ENCODE assay signal across 17 cellular contexts in genomic region chr16:82454152-82454551, GRCh38.
DNase-seq lines count a peak whose midpoint lies in the region; ATAC-seq lines count a peak whose summit lies in the region.
"Had no signal": no experiment of that assay in that cellular context is flagged by ENCODE, and none has a peak within 500 bp of the region (broad histone marks: within the 10 kb centered on the region; RNA-seq: fewer than 3 reads in every experiment).

No MANE protein-coding gene starts in this region.

- no peaks in the 10 kb centered on the region for H3K9me3 ChIP-seq in CD8-positive, alpha-beta memory T cell (ENCODE audit: low read length)
- H3K9me3 ChIP-seq: BLaER1, HAP-1 had no signal

- POLR2A ChIA-PET in CD8-positive, alpha-beta memory T cell (lab: Charles Lee), result no interaction called here

- no peaks in the 10 kb centered on the region for H3K36me3 ChIP-seq in CD8-positive, alpha-beta memory T cell (ENCODE audit: insufficient read depth, low read length)
- H3K36me3 ChIP-seq: BLaER1, HAP-1 had no signal

- H3K4me1 Mint-ChIP-seq in CD8-positive, alpha-beta memory T cell, result peaks cover 11 to 39% (median 31%) of the 10 kb centered on the region in 3 donors
- H3K4me1 Mint-ChIP-seq in effector memory CD8-positive, alpha-beta T cell (ENCODE audit: low read depth in 2 of 2), result peaks cover 18 to 37% of the 10 kb centered on the region in 2 donors
- peaks cover 14 to 34% of the 10 kb centered on the region in 2 donors for H3K4me1 Mint-ChIP-seq in natural killer cell treated with Interleukin-12 subunit alpha and Interleukin-12 subunit beta and Interleukin-15 and Interleukin-18, amount 100 ng/mL, for 72 hours (ENCODE audit: low read depth in 2 of 2)
- H3K4me1 Mint-ChIP-seq: CD14-positive monocyte had no signal

- ATAC-seq in effector memory CD8-positive, alpha-beta T cell (replicated peaks), result peak; percentile 51
- peak in 1 of 2 donors; percentile 79 for ATAC-seq in natural killer cell treated with Interleukin-12 subunit alpha and Interleukin-12 subunit beta and Interleukin-15 and Interleukin-18, amount 100 ng/mL, for 72 hours
- ATAC-seq in GM19395 (IDR thresholded peaks at IDR 0.05; ENCODE audit: unreplicated experiment) (no peak), GM19463 (IDR thresholded peaks at IDR 0.05; ENCODE audit: unreplicated experiment) (no peak)
- ATAC-seq: GM12878 had no signal

- H3K4me3 Mint-ChIP-seq in CD8-positive, alpha-beta memory T cell, result peak overlapping the region in 6 of 7 donors; percentile 1 to 80 (median 26)
- H3K4me3 Mint-ChIP-seq in effector memory CD8-positive, alpha-beta T cell, result peak overlapping the region; percentile 64 to 70
- H3K4me3 Mint-ChIP-seq in natural killer cell treated with Interleukin-12 subunit alpha and Interleukin-12 subunit beta and Interleukin-15 and Interleukin-18, amount 100 ng/mL, for 72 hours, result peak overlapping the region; percentile 42
- H3K4me3 Mint-ChIP-seq: CD4-positive, alpha-beta memory T cell had no signal

- H3K9me3 Mint-ChIP-seq in CD8-positive, alpha-beta memory T cell, result peaks cover 0 to 1% (median 0%) of the 10 kb centered on the region in 5 donors
- peaks cover 0 to 2% of the 10 kb centered on the region in 2 donors for H3K9me3 Mint-ChIP-seq in effector memory CD8-positive, alpha-beta T cell
- H3K9me3 Mint-ChIP-seq in natural killer cell treated with Interleukin-12 subunit alpha and Interleukin-12 subunit beta and Interleukin-15 and Interleukin-18, amount 100 ng/mL, for 72 hours, result no peaks in the 10 kb centered on the region
- H3K9me3 Mint-ChIP-seq: CD14-positive monocyte had no signal

- H3K36me3 Mint-ChIP-seq in CD8-positive, alpha-beta memory T cell, result no peaks in the 10 kb centered on the region
- peaks cover 3% of the 10 kb centered on the region for H3K36me3 Mint-ChIP-seq in effector memory CD8-positive, alpha-beta T cell (ENCODE audit: insufficient read depth)
- no peaks in the 10 kb centered on the region for H3K36me3 Mint-ChIP-seq in natural killer cell treated with Interleukin-12 subunit alpha and Interleukin-12 subunit beta and Interleukin-15 and Interleukin-18, amount 100 ng/mL, for 72 hours
- H3K36me3 Mint-ChIP-seq: CD14-positive monocyte; CD4-positive, alpha-beta memory T cell had no signal

- no peak overlapping the region for H3K27ac ChIP-seq in CD8-positive, alpha-beta memory T cell (ENCODE audit: low read depth, low read length)
- H3K27ac ChIP-seq in caudate nucleus (ENCODE audit: low read depth, low read length), result no peak overlapping the region
- H3K27ac ChIP-seq: BLaER1 had no signal

- CTCF ChIA-PET in CD8-positive, alpha-beta memory T cell (lab: Charles Lee), result no interaction called here

- H3K4me3 ChIP-seq in CD8-positive, alpha-beta memory T cell (ENCODE audit: low read length), result no peak overlapping the region
- H3K4me3 ChIP-seq: BLaER1, GM12878, HAP-1 had no signal

- peaks cover under 1 to 4% of the 10 kb centered on the region in 2 donors for H3K27me3 Mint-ChIP-seq in CD8-positive, alpha-beta memory T cell
- H3K27me3 Mint-ChIP-seq in effector memory CD8-positive, alpha-beta T cell, result peaks cover 0 to 8% of the 10 kb centered on the region in 2 donors
- peaks cover 0 to 9% of the 10 kb centered on the region in 2 donors for H3K27me3 Mint-ChIP-seq in natural killer cell treated with Interleukin-12 subunit alpha and Interleukin-12 subunit beta and Interleukin-15 and Interleukin-18, amount 100 ng/mL, for 72 hours

- H3K4me1 ChIP-seq in CD8-positive, alpha-beta memory T cell (ENCODE audit: insufficient read depth, low read length), result peaks cover 7% of the 10 kb centered on the region

- no peaks in the 10 kb centered on the region for H3K27me3 ChIP-seq in CD8-positive, alpha-beta memory T cell (ENCODE audit: insufficient read depth, low read length, poor library complexity, severe bottlenecking)
- H3K27me3 ChIP-seq: BLaER1 had no signal

- peak in 1 of 5 donors; percentile 20 for DNase-seq in CD8-positive, alpha-beta memory T cell
- peak in 1 of 3 experiments; percentile 9 for DNase-seq in effector memory CD8-positive, alpha-beta T cell
- DNase-seq in natural killer cell treated with Interleukin-12 subunit alpha and Interleukin-12 subunit beta and Interleukin-15 and Interleukin-18, amount 100 ng/mL, for 72 hours (ENCODE audit: low spot score), result no peak
- no peak for DNase-seq in caudate nucleus (lab: John Stamatoyannopoulos, UW)
- no peak for DNase-seq in stimulated activated CD4-positive, alpha-beta T cell treated with anti-CD3 and anti-CD28 coated beads, Interleukin-4, amount 100 ng/mL, for 1 hour
- DNase-seq: 8988T; CD4-positive, alpha-beta memory T cell; COR-L47; DMS 273 treated with DMSO at 0.1 percent for 48 hours; DND-41; EL had no signal

- peak overlapping the region in 4 of 8 donors; percentile 25 to 64 (median 46) for H3K27ac Mint-ChIP-seq in CD8-positive, alpha-beta memory T cell
- H3K27ac Mint-ChIP-seq in effector memory CD8-positive, alpha-beta T cell, result peak overlapping the region; percentile 65 to 89
- H3K27ac Mint-ChIP-seq in natural killer cell treated with Interleukin-12 subunit alpha and Interleukin-12 subunit beta and Interleukin-15 and Interleukin-18, amount 100 ng/mL, for 72 hours, result no peak overlapping the region
- H3K27ac Mint-ChIP-seq: CD14-positive monocyte had no signal

Comparison
In these comparisons a context has a peak if more than half of its experiments do, and no peak if none do; other contexts are left out.
1. H3K27ac Mint-ChIP-seq: peak in effector memory CD8-positive, alpha-beta T cell (2 of 2); none in natural killer cell treated with Interleukin-12 subunit alpha and Interleukin-12 subunit beta and Interleukin-15 and Interleukin-18, amount 100 ng/mL, for 72 hours (0 of 2).
2. Peak in every context shown above with its lines, with median percentiles within 50 percentile points of each other: H3K4me3 Mint-ChIP-seq.